Comparison of ENCODE assay signal across 8 cellular contexts in the genomic region with DNA sequence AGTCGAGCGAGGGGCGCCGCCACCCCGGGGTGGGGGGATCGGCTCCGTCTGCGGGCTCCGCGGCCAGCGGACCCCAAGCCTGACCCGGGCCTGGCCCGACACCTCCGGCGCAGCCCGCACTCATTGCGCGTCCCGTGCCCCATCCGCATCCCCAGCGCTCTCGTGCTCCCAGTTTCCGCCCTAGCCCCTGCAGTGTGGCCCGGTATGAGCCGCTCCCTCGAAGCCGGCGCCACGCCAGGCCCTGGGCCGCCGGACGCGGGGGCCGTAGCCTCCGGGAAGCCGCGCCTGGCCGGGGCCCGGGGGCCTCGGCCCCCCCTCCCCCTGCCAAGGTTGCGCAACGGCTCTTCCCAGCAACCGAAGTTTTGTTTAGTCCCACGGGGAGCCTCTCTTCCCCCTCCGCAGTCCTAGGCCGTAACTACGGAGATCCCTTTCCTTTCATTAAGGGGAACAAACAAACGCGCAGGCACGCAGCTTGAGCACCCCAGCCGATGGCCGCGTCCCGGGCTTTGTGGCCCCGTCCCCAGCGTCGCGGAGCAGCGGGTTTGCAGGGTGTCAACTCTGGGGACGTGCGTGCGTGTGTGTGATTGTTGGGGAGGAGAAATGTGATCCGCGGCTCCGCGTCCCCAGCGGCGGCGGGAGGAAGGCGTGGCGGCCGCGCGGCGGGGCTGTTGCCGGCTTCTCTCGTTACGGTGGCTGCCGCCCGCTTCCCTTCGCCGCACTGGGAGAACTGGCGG. TPM values are rescaled to one million over a fixed set of nuclear protein-coding genes. Genes with fewer than 3 reads are reported as not detected.
DNase-seq lines count a peak whose midpoint lies in the region; ATAC-seq, FAIRE-seq and TF ChIP-seq lines count a peak whose summit lies in the region.

No MANE protein-coding gene starts in this region.

- peak overlapping the region; percentile 100 for H3K27ac ChIP-seq in kidney (ENCODE audit: low read depth in 2 of 2, low read length in 2 of 2)

- in situ Hi-C loops in ACHN (cut with HindIII; ENCODE audit: low pct_ligation_motif_present, low pct_unique_long_range_greater_than_20kb, low sequenced_read_pairs) = no loop called here

- H3K9ac ChIP-seq in kidney (ENCODE audit: low read length in 2 of 2) = peak overlapping the region; percentile 74 to 96

- DNase-seq in ACHN (peak; percentile 80), NCI-H2196 treated with DMSO at 0.1 percent for 48 hours (lab: John Stamatoyannopoulos, UW; ENCODE audit: unreplicated experiment) (peak; percentile 58), kidney (peak; percentile 96)
- DNase-seq in activated CD4-positive, CD25-positive, alpha-beta regulatory T cell treated with anti-CD3 and anti-CD28 coated beads, Interleukin-2, amount 50 U/mL, for 16 hours (ENCODE audit: low read depth, low spot score) = peak; percentile 38
- peak; percentile 77 for DNase-seq in central memory CD4-positive, alpha-beta T cell
- DNase-seq in stimulated activated CD4-positive, alpha-beta T cell treated with anti-CD3 and anti-CD28 coated beads, Interleukin-15, amount 100 ng/mL, for 1 hour (ENCODE audit: low read depth in 1 of 2, low spot score in 1 of 2) = peak; percentile 40 to 60

- H3K4me1 ChIP-seq in kidney (ENCODE audit: control insufficient read depth in 1 of 2, insufficient read depth in 1 of 2, low read depth in 1 of 2, low read length in 2 of 2) = peaks cover 0 to 18% of the 10 kb centered on the region in 2 donors

- FAIRE-seq in kidney (lab: Jason Lieb, UNC) = no peak

- peak; percentile 33 for TF ChIP-seq CTCF in kidney (IDR thresholded peaks at IDR 0.05; ENCODE audit: borderline replicate concordance, extremely low read depth, insufficient read depth)

- peak overlapping the region; percentile 78 to 98 for H3K4me3 ChIP-seq in kidney (ENCODE audit: low read length in 2 of 2)

- ATAC-seq in GM18868 (IDR thresholded peaks at IDR 0.05; ENCODE audit: unreplicated experiment) (peak; percentile 45), HG03108 (IDR thresholded peaks at IDR 0.05; ENCODE audit: unreplicated experiment) (peak; percentile 34)

- intact Hi-C loops in kidney (cut with DNase I) = no loop called here

- no peaks in the 10 kb centered on the region for H3K36me3 ChIP-seq in kidney (ENCODE audit: control insufficient read depth in 1 of 2, insufficient read depth in 2 of 2, low read length in 2 of 2)

- H3K9me3 ChIP-seq in kidney (ENCODE audit: control insufficient read depth in 1 of 2, low read length in 2 of 2) = no peaks in the 10 kb centered on the region

RNA-seq across cellular contexts. Expression of gene HIPK3, which starts 0.9 kb away (rescaled TPM):
- 162 TPM for total RNA-seq in kidney
- 17.3 TPM for polyA plus RNA-seq in kidney (ENCODE audit: insufficient read depth, low read depth, low replicate concordance)

Comparison
In these comparisons a context has a peak if more than half of its experiments do, and no peak if none do; other contexts are left out.
1. Peak in every context shown above with its lines: DNase-seq, ATAC-seq, H3K4me3 ChIP-seq and H3K27ac ChIP-seq.
2. DNase-seq: peak in every context shown above with its lines; median percentile 96 in kidney; 80 in ACHN; 77 in central memory CD4-positive, alpha-beta T cell; 58 in NCI-H2196 treated with DMSO at 0.1 percent for 48 hours; 50 in stimulated activated CD4-positive, alpha-beta T cell treated with anti-CD3 and anti-CD28 coated beads, Interleukin-15, amount 100 ng/mL, for 1 hour; 38 in activated CD4-positive, CD25-positive, alpha-beta regulatory T cell treated with anti-CD3 and anti-CD28 coated beads, Interleukin-2, amount 50 U/mL, for 16 hours.